8 cellular contexts compared by ENCODE assay signal in genomic region chr6:110357696-110358535, GRCh38. TPM values are rescaled to one million over a fixed set of nuclear protein-coding genes. Genes with fewer than 3 reads are reported as not detected.
A peak's percentile ranks its signal among the peaks of the same experiment; 100 is the strongest.
DNase-seq lines count a peak whose midpoint lies in the region; ATAC-seq, FAIRE-seq and TF ChIP-seq lines count a peak whose summit lies in the region.

Gene METTL24, minus strand, starts transcription at chr6:110358349. Its CDS starts 77 bp downstream, at chr6:110358272.

- no peak for TF ChIP-seq POLR2A in endothelial cell of umbilical vein (IDR thresholded peaks at IDR 0.05; ENCODE audit: low read depth, low read length)

- POLR2A ChIA-PET in endothelial cell of umbilical vein (lab: Charles Lee) = no interaction called here
- POLR2A ChIA-PET in naive thymus-derived CD4-positive, alpha-beta T cell (lab: Charles Lee) = no interaction called here

- H3K9me3 ChIP-seq in RWPE2 (ENCODE audit: severe bottlenecking) (no peaks in the 10 kb centered on the region), endothelial cell of umbilical vein (replicated peaks; ENCODE audit: control insufficient read depth, insufficient read depth, low read length) (no peaks in the 10 kb centered on the region)
- no peaks in the 10 kb centered on the region for H3K9me3 ChIP-seq in naive thymus-derived CD4-positive, alpha-beta T cell (ENCODE audit: control insufficient read depth in 2 of 3, low read length in 3 of 3)

- H3K27me3 ChIP-seq in RWPE2 (ENCODE audit: insufficient read depth, poor library complexity, severe bottlenecking) (peaks cover 54% of the 10 kb centered on the region), endothelial cell of umbilical vein (ENCODE audit: control insufficient read depth in 2 of 2, insufficient read depth in 2 of 2, low read length in 2 of 2) (peaks cover 36 to 62% of the 10 kb centered on the region in 2 experiments)
- peaks cover 6 to 7% of the 10 kb centered on the region in 2 donors for H3K27me3 ChIP-seq in naive thymus-derived CD4-positive, alpha-beta T cell (ENCODE audit: control insufficient read depth in 2 of 2, insufficient read depth in 2 of 2, low read length in 2 of 2)

- peaks cover 0 to 6% (median 0%) of the 10 kb centered on the region in 5 donors for H3K36me3 Mint-ChIP-seq in naive thymus-derived CD4-positive, alpha-beta T cell

- H3K4me1 ChIP-seq in RWPE2 (ENCODE audit: insufficient read depth, poor library complexity, severe bottlenecking) = no peaks in the 10 kb centered on the region
- no peaks in the 10 kb centered on the region for H3K4me1 ChIP-seq in endothelial cell of umbilical vein (ENCODE audit: control insufficient read depth, extremely low read depth, insufficient read depth, low read length)
- no peaks in the 10 kb centered on the region for H3K4me1 ChIP-seq in naive thymus-derived CD4-positive, alpha-beta T cell (ENCODE audit: control insufficient read depth in 2 of 2, insufficient read depth in 2 of 2, low read length in 2 of 2)

- ATAC-seq in RWPE2 (ENCODE audit: low read depth) (peak; percentile 70), GM18519 (IDR thresholded peaks at IDR 0.05; ENCODE audit: low FRiP score, unreplicated experiment) (no peak)
- peak; percentile 63 for ATAC-seq in naive thymus-derived CD4-positive, alpha-beta T cell

- dilution Hi-C loops in endothelial cell of umbilical vein (cut with MboI; ENCODE audit: extremely low pct_ligation_motif_present, low sequenced_read_pairs) = no loop called here

- no peaks in the 10 kb centered on the region for H3K79me2 ChIP-seq in endothelial cell of umbilical vein (ENCODE audit: control insufficient read depth, insufficient read depth, low read length)

- peaks cover 0 to 6% (median 2%) of the 10 kb centered on the region in 11 donors for H3K9me3 Mint-ChIP-seq in naive thymus-derived CD4-positive, alpha-beta T cell

- intact Hi-C loops in endothelial cell of umbilical vein (cut with micrococcal nuclease) = no loop called here
- intact Hi-C loops in naive thymus-derived CD4-positive, alpha-beta T cell (cut with micrococcal nuclease) = no loop called here

- TF ChIP-seq CTCF in RWPE2 (IDR thresholded peaks at IDR 0.05; ENCODE audit: poor library complexity, severe bottlenecking) = peak; percentile 18
- TF ChIP-seq CTCF in endothelial cell of umbilical vein (IDR thresholded peaks at IDR 0.05; ENCODE audit: extremely low read depth in 1 of 2, insufficient read depth in 1 of 2, low read depth in 1 of 2, low read length in 2 of 2) = no peak

- DNase-seq in NCI-H1417 (lab: John Stamatoyannopoulos, UW) (peak; percentile 51 to 84 (median 77)), NCI-H1417 treated with DMSO at 0.1 percent for 48 hours (lab: John Stamatoyannopoulos, UW) (no peak), RWPE2 (ENCODE audit: low spot score) (no peak), endothelial cell of umbilical vein (ENCODE audit: low read depth, low spot score) (no peak), NCI-H2107 (lab: John Stamatoyannopoulos, UW) (no peak)
- DNase-seq in naive thymus-derived CD4-positive, alpha-beta T cell = peak in 1 of 9 donors; percentile 10
- no peak for DNase-seq in stimulated activated naive CD4-positive, alpha-beta T cell treated with Interleukin-2 at 50 U/mL for 16 hours (lab: John Stamatoyannopoulos, UW)

- no peak within 1 kb of the TSS for H2AFZ ChIP-seq in endothelial cell of umbilical vein (ENCODE audit: low read depth, low read length)

- peaks cover 2 to 22% (median 14%) of the 10 kb centered on the region in 7 donors for H3K4me1 Mint-ChIP-seq in naive thymus-derived CD4-positive, alpha-beta T cell

- CTCF ChIA-PET in endothelial cell of umbilical vein (lab: Charles Lee) = no interaction called here
- CTCF ChIA-PET in naive thymus-derived CD4-positive, alpha-beta T cell (lab: Charles Lee) = no interaction called here

- BruUV-seq in endothelial cell of umbilical vein (replicated peaks; lab: Mats Ljungman, UMichigan) = no TSS peak

- no peaks in the 10 kb centered on the region for H3K9me1 ChIP-seq in endothelial cell of umbilical vein (replicated peaks; ENCODE audit: control insufficient read depth, extremely low read depth, insufficient read depth, low read length)

- H3K27me3 Mint-ChIP-seq in naive thymus-derived CD4-positive, alpha-beta T cell = peaks cover 51 to 78% (median 65%) of the 10 kb centered on the region in 5 donors

- H3K4me3 Mint-ChIP-seq in naive thymus-derived CD4-positive, alpha-beta T cell = peak within 1 kb of the TSS; percentile 73 to 87 (median 83)

- H3K9ac ChIP-seq in endothelial cell of umbilical vein (replicated peaks; ENCODE audit: extremely low read depth, insufficient read depth, low read length) = no peak within 1 kb of the TSS

- no peak within 1 kb of the TSS for H3K27ac ChIP-seq in RWPE2 (ENCODE audit: poor library complexity, severe bottlenecking)
- H3K27ac ChIP-seq in endothelial cell of umbilical vein (ENCODE audit: insufficient read depth, low read depth, low read length) = no peak within 1 kb of the TSS
- no peak within 1 kb of the TSS for H3K27ac ChIP-seq in naive thymus-derived CD4-positive, alpha-beta T cell (ENCODE audit: low read depth, low read length)

- H3K4me2 ChIP-seq in endothelial cell of umbilical vein (ENCODE audit: insufficient read depth, low read length) = no peak within 1 kb of the TSS

- no peaks in the 10 kb centered on the region for H4K20me1 ChIP-seq in endothelial cell of umbilical vein (replicated peaks; ENCODE audit: control insufficient read depth, extremely low read depth, insufficient read depth, low read length)

- H3K36me3 ChIP-seq in RWPE2 (ENCODE audit: low read depth) = no peaks in the 10 kb centered on the region
- H3K36me3 ChIP-seq in endothelial cell of umbilical vein (ENCODE audit: control insufficient read depth in 2 of 2, extremely low read depth in 1 of 2, insufficient read depth in 2 of 2, low read length in 2 of 2) = no peaks in the 10 kb centered on the region
- H3K36me3 ChIP-seq in naive thymus-derived CD4-positive, alpha-beta T cell (ENCODE audit: control insufficient read depth in 2 of 3, insufficient read depth in 3 of 3, low read length in 3 of 3) = no peaks in the 10 kb centered on the region

- H3K4me3 ChIP-seq in RWPE2 (ENCODE audit: severe bottlenecking) = peak within 1 kb of the TSS; percentile 12
- H3K4me3 ChIP-seq in endothelial cell of umbilical vein (replicated peaks in 1 of 3; ENCODE audit: insufficient read depth in 1 of 3, low read depth in 1 of 3, low read length in 3 of 3) = no peak within 1 kb of the TSS
- H3K4me3 ChIP-seq in naive thymus-derived CD4-positive, alpha-beta T cell (ENCODE audit: low read length) = peak within 1 kb of the TSS; percentile 35

- FAIRE-seq in endothelial cell of umbilical vein (lab: Jason Lieb, UNC) = no peak

- no peak within 1 kb of the TSS for H3K27ac Mint-ChIP-seq in naive thymus-derived CD4-positive, alpha-beta T cell

TF ChIP-seq in endothelial cell of umbilical vein, 7 proteins besides CTCF, POLR2A, EP300 and RAD21:
- TF ChIP-seq MYC (IDR thresholded peaks at IDR 0.05; ENCODE audit: low read depth, low read length) = no peak
- peak; percentile 91 for TF ChIP-seq EZH2 (IDR thresholded peaks at IDR 0.05; ENCODE audit: borderline replicate concordance, low read depth, low read length, severe bottlenecking)
- TF ChIP-seq FOS (IDR thresholded peaks at IDR 0.05; ENCODE audit: borderline replicate concordance, insufficient read depth, low read length) = no peak
- no peak for TF ChIP-seq JUN (IDR thresholded peaks at IDR 0.05; ENCODE audit: borderline replicate concordance, insufficient read depth, insufficient read length, low read depth)
- no peak for TF ChIP-seq MAX (IDR thresholded peaks at IDR 0.05; ENCODE audit: insufficient read depth, insufficient read length)
- no peak for TF ChIP-seq POLR2AphosphoS5 (IDR thresholded peaks at IDR 0.05; ENCODE audit: insufficient read depth, low read depth, low read length)

RNA-seq across cellular contexts. Expression of gene METTL24, which starts in this region (rescaled TPM):
- not detected in 2 replicates for total RNA-seq in endothelial cell of umbilical vein
- polyA plus RNA-seq in endothelial cell of umbilical vein = not detected in 2 replicates
- not detected in 2 replicates for polyA plus RNA-seq in endothelial cell of umbilical vein (2011; cell fraction: cytosol; rRNA removed)
- not detected in 2 replicates for polyA plus RNA-seq in endothelial cell of umbilical vein (2011; cell fraction: nucleus; rRNA removed)
- not detected in 2 replicates for polyA plus RNA-seq in endothelial cell of umbilical vein (2012)
- not detected in 2 replicates for polyA minus RNA-seq in endothelial cell of umbilical vein
- polyA minus RNA-seq in endothelial cell of umbilical vein (2011; cell fraction: cytosol; rRNA and poly(A)+ RNA removed) = not detected
- polyA minus RNA-seq in endothelial cell of umbilical vein (2011; cell fraction: nucleus; rRNA and poly(A)+ RNA removed) = not detected in 2 replicates
- total RNA-seq in naive thymus-derived CD4-positive, alpha-beta T cell = under 1 TPM in 1 of 5 experiments, not detected in 4; 0.47 TPM
- not detected for polyA plus RNA-seq in naive thymus-derived CD4-positive, alpha-beta T cell

Comparison
In these comparisons a context has a peak if more than half of its experiments do, and no peak if none do; other contexts are left out.
1. DNase-seq: peak in NCI-H1417 (3 of 3); none in NCI-H1417 treated with DMSO at 0.1 percent for 48 hours (single experiment), RWPE2 (single experiment), endothelial cell of umbilical vein (single experiment), NCI-H2107 (single experiment) and stimulated activated naive CD4-positive, alpha-beta T cell treated with Interleukin-2 at 50 U/mL for 16 hours (single experiment).
2. Peak in ATAC-seq and H3K4me3 ChIP-seq in naive thymus-derived CD4-positive, alpha-beta T cell; RNA of the gene not detected or under 1 TPM.